In genomic region chr22:35383679-35384071, GRCh38 we compare ENCODE assay signal across 2 cellular contexts.
A peak's percentile ranks its signal among the peaks of the same experiment; 100 is the strongest.
TF ChIP-seq lines count a peak whose summit lies in the region.

No MANE protein-coding gene starts in this region.

TF ChIP-seq in K562, 482 proteins besides CTCF, POLR2A, EP300 and RAD21:
- TF ChIP-seq ZBTB5 (IDR thresholded peaks at IDR 0.05) (no peak), TEAD2 (tag; IDR thresholded peaks at IDR 0.05) (no peak), AFF1 (IDR thresholded peaks at IDR 0.05; ENCODE audit: low read depth in 1 of 2, partially characterized antibody in 2 of 2) (peak in 1 of 2 experiments; percentile 7), HMGN3 (IDR thresholded peaks at IDR 0.05; ENCODE audit: borderline replicate concordance, extremely low read depth, insufficient read length, low read depth, low read length) (no peak), ZNF23 (CRISPR knock-in tag; IDR thresholded peaks at IDR 0.05) (no peak), CEBPB (tag; IDR thresholded peaks at IDR 0.05) (peak; percentile 35), MCM7 (IDR thresholded peaks at IDR 0.05) (no peak), ARHGAP35 (IDR thresholded peaks at IDR 0.05; ENCODE audit: partially characterized antibody) (no peak)

TF ChIP-seq in HepG2, 621 proteins besides CTCF, POLR2A, EP300 and RAD21:
- TF ChIP-seq CEBPB (IDR thresholded peaks at IDR 0.05; ENCODE audit: borderline replicate concordance, low read depth, low read length) (peak; percentile 19; the same call in 1 of the 2 replicates), ZNF430 (CRISPR knock-in tag; IDR thresholded peaks at IDR 0.05) (no peak), ZNF362 (CRISPR knock-in tag; IDR thresholded peaks at IDR 0.05; ENCODE audit: borderline replicate concordance) (no peak), ZNF816 (CRISPR knock-in tag; IDR thresholded peaks at IDR 0.05; ENCODE audit: borderline replicate concordance) (no peak), ZHX1 (CRISPR knock-in tag; IDR thresholded peaks at IDR 0.05; ENCODE audit: low read depth) (no peak), ZFP36 (IDR thresholded peaks at IDR 0.05; ENCODE audit: borderline replicate concordance, low read depth, low read length, partially characterized antibody) (no peak)
